Comparison of ENCODE assay signal across 1 cellular context in genomic region chr5:10486511-10487344, GRCh38.
TF ChIP-seq lines count a peak whose summit lies in the region.

No MANE protein-coding gene starts in this region.

TF ChIP-seq in WTC11, 78 proteins besides CTCF, POLR2A, EP300 and RAD21 (continued from another document):
- TF ChIP-seq, protein P1, sequence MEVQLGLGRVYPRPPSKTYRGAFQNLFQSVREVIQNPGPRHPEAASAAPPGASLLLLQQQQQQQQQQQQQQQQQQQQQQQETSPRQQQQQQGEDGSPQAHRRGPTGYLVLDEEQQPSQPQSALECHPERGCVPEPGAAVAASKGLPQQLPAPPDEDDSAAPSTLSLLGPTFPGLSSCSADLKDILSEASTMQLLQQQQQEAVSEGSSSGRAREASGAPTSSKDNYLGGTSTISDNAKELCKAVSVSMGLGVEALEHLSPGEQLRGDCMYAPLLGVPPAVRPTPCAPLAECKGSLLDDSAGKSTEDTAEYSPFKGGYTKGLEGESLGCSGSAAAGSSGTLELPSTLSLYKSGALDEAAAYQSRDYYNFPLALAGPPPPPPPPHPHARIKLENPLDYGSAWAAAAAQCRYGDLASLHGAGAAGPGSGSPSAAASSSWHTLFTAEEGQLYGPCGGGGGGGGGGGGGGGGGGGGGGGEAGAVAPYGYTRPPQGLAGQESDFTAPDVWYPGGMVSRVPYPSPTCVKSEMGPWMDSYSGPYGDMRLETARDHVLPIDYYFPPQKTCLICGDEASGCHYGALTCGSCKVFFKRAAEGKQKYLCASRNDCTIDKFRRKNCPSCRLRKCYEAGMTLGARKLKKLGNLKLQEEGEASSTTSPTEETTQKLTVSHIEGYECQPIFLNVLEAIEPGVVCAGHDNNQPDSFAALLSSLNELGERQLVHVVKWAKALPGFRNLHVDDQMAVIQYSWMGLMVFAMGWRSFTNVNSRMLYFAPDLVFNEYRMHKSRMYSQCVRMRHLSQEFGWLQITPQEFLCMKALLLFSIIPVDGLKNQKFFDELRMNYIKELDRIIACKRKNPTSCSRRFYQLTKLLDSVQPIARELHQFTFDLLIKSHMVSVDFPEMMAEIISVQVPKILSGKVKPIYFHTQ (CRISPR knock-in tag; IDR thresholded peaks at IDR 0.05) = no peak
